In genomic region chr22:24996420-24996952, GRCh38 we compare ENCODE assay signal across 10 cellular contexts. TPM values are rescaled to one million over a fixed set of nuclear protein-coding genes. Genes with fewer than 3 reads are reported as not detected.
A peak's percentile ranks its signal among the peaks of the same experiment; 100 is the strongest.
DNase-seq lines count a peak whose midpoint lies in the region; ATAC-seq and TF ChIP-seq lines count a peak whose summit lies in the region.
"Had no signal": no experiment of that assay in that cellular context is flagged by ENCODE, and none has a peak within 500 bp of the region (broad histone marks: within the 10 kb centered on the region; RNA-seq: fewer than 3 reads in every experiment).

No MANE protein-coding gene starts in this region.

- WGBS in mesodermal cell (ENCODE audit: insufficient coverage in 2 of 2), 2 experiments, result 5 to 6% methylated on average over 4 to 5 of the region's 5 CpGs

- H3K4me3 ChIP-seq in colonic mucosa (no peak overlapping the region), mesodermal cell (ENCODE audit: extremely low read depth, insufficient read depth, low read length, poor library complexity, severe bottlenecking) (no peak overlapping the region)

- TF ChIP-seq CTCF in colonic mucosa (IDR thresholded peaks at IDR 0.05), result no peak

- intact Hi-C loops in colonic mucosa (cut with DNase I), result loop anchor here (5.0 kb wide), 1 partner anchor 51 kb away; no protein-coding TSS in a partner anchor

- in situ Hi-C loops in Caki2 (cut with HindIII; ENCODE audit: low pct_unique_long_range_greater_than_20kb, low sequenced_read_pairs), result no loop called here

- peaks cover 12% of the 10 kb centered on the region for H3K4me1 ChIP-seq in colonic mucosa
- H3K4me1 ChIP-seq in mesodermal cell (ENCODE audit: control insufficient read depth, insufficient read depth, low read length, poor library complexity, severe bottlenecking), result peaks cover 37% of the 10 kb centered on the region

- ATAC-seq in GM21737 (IDR thresholded peaks at IDR 0.05; ENCODE audit: unreplicated experiment) (no peak), HG02870 (IDR thresholded peaks at IDR 0.05; ENCODE audit: unreplicated experiment) (no peak), GM21528 (IDR thresholded peaks at IDR 0.05; ENCODE audit: low FRiP score, unreplicated experiment) (no peak)

- H3K36me3 ChIP-seq in colonic mucosa, result no peaks in the 10 kb centered on the region
- H3K36me3 ChIP-seq in mesodermal cell (ENCODE audit: control insufficient read depth, insufficient read depth, low read length), result no peaks in the 10 kb centered on the region

- peak overlapping the region in 1 of 2 donors; percentile 63 for H3K9ac ChIP-seq in colonic mucosa (ENCODE audit: low read depth in 2 of 2, low read length in 2 of 2)
- H3K9ac ChIP-seq: KMS-11 had no signal

- H3K9me3 ChIP-seq in colonic mucosa, result no peaks in the 10 kb centered on the region
- H3K9me3 ChIP-seq in mesodermal cell (ENCODE audit: control insufficient read depth, low read length), result no peaks in the 10 kb centered on the region

- H3K27ac ChIP-seq in colonic mucosa (peak overlapping the region; percentile 27), mesodermal cell (ENCODE audit: low read depth, low read length, severe bottlenecking) (peak overlapping the region; percentile 87)
- H3K27ac ChIP-seq: KMS-11 had no signal

- peak; percentile 98 for DNase-seq in Caki2 (ENCODE audit: low read depth)
- peak; percentile 3 for DNase-seq in NCI-H2196 treated with DMSO at 0.1 percent for 48 hours (lab: John Stamatoyannopoulos, UW; ENCODE audit: unreplicated experiment)
- DNase-seq in colonic mucosa, result peak; percentile 68
- DNase-seq in stimulated activated naive CD4-positive, alpha-beta T cell treated with Interleukin-2 at 50 U/mL for 16 hours (lab: John Stamatoyannopoulos, UW), result no peak
- DNase-seq: activated effector memory CD4-positive, alpha-beta T cell treated with anti-CD3 and anti-CD28 coated beads, Interleukin-2, amount 50 U/mL, for 16 hours had no signal

- H3K27me3 ChIP-seq in colonic mucosa, result no peaks in the 10 kb centered on the region

RNA-seq across cellular contexts. Expression of gene KIAA1671, which starts 44.0 kb away (rescaled TPM):
- 8.1 and 11.7 TPM in 2 replicates for total RNA-seq in Caki2 (2014; rRNA removed; shearing (Covaris generic); ENCODE audit: low replicate concordance)
- 10 to 100 TPM; 82.5 to 94.3 TPM for total RNA-seq in colonic mucosa
- 18.5 TPM for polyA plus RNA-seq in mesodermal cell (2013, experiment 1 of 2)
- 17.5 TPM for polyA plus RNA-seq in mesodermal cell (2013, experiment 2 of 2)

RNA-seq across cellular contexts. Expression of gene LHFPL7, which starts 50.0 kb away (rescaled TPM):
- total RNA-seq in Caki2 (2014; rRNA removed; shearing (Covaris generic); ENCODE audit: low replicate concordance), result not detected in 2 replicates
- not detected for total RNA-seq in colonic mucosa
- polyA plus RNA-seq in mesodermal cell (2013, experiment 1 of 2), result not detected
- polyA plus RNA-seq in mesodermal cell (2013, experiment 2 of 2), result not detected
